ENCODE assay signal across 1 cellular context in the genomic region with DNA sequence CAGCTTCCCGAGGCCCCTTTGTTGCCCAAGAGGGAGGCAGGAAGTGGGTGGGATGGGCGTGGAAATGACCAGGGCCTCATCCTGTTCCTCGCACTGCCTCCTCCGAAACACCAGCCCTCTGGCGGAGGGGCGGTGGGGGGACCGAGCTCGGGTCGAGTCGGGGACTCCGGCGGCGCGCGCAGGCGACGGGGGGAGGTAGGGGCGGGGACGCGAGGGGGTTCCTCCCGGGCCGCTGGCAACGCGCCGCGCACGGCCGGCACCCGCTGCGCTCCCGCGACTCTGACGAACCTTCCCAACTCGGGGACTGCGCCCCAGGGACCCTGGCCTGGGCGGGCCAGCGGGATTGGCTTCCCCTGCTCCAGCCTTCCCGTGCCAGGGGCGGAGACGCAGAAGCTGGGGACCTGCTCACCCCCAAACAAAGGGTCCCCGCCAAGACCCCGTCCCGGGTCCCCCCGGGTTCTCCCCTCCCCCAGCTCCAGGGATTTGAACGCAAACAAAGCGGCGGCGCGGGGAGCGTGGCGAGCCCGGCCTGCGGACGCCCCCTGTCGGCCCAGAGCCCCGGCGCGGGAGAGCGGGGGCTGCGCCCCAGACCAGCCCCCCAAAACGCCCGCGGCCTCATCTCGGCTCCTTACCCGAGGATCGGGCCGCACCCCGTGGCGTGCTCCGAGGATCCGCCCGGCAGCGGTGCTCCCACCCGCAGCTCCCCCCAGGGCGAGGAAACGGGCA.
TF ChIP-seq lines count a peak whose summit lies in the region.

No MANE protein-coding gene starts in this region.

TF ChIP-seq in neural cell, 6 proteins besides CTCF, POLR2A, EP300 and RAD21 (continued from another document):
- TF ChIP-seq, protein P1, sequence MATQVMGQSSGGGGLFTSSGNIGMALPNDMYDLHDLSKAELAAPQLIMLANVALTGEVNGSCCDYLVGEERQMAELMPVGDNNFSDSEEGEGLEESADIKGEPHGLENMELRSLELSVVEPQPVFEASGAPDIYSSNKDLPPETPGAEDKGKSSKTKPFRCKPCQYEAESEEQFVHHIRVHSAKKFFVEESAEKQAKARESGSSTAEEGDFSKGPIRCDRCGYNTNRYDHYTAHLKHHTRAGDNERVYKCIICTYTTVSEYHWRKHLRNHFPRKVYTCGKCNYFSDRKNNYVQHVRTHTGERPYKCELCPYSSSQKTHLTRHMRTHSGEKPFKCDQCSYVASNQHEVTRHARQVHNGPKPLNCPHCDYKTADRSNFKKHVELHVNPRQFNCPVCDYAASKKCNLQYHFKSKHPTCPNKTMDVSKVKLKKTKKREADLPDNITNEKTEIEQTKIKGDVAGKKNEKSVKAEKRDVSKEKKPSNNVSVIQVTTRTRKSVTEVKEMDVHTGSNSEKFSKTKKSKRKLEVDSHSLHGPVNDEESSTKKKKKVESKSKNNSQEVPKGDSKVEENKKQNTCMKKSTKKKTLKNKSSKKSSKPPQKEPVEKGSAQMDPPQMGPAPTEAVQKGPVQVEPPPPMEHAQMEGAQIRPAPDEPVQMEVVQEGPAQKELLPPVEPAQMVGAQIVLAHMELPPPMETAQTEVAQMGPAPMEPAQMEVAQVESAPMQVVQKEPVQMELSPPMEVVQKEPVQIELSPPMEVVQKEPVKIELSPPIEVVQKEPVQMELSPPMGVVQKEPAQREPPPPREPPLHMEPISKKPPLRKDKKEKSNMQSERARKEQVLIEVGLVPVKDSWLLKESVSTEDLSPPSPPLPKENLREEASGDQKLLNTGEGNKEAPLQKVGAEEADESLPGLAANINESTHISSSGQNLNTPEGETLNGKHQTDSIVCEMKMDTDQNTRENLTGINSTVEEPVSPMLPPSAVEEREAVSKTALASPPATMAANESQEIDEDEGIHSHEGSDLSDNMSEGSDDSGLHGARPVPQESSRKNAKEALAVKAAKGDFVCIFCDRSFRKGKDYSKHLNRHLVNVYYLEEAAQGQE (IDR thresholded peaks at IDR 0.05; ENCODE audit: borderline replicate concordance) = peak; percentile 68
- TF ChIP-seq TAF1 (IDR thresholded peaks at IDR 0.05; ENCODE audit: low read depth) = peak; percentile 59
- TF ChIP-seq POLR2AphosphoS5 (IDR thresholded peaks at IDR 0.05) = peak; percentile 71
- no peak for TF ChIP-seq EZH2 (IDR thresholded peaks at IDR 0.05; ENCODE audit: borderline replicate concordance, insufficient read depth, low read length, poor library complexity, severe bottlenecking)
